Comparison of ENCODE assay signal across 19 cellular contexts in the genomic region with DNA sequence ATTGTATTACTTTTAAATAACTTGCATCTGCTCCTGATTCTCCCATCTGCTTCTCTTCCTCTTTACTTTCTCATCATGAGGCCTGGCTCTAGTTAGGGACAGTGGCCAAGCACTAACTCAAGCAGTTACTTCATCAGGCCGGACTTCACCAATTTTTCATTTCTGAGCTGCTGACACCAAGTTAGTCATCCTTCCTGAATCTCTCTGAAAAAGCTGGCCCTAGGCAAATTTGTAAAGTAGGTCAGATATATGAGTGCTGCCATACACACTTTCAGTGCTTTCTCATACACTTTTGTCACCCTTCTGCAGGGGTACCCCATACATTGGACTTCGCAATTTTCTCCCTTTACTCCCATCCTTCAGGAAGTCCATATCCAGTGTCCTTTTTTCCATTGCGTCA.
DNase-seq lines count a peak whose midpoint lies in the region; ATAC-seq, FAIRE-seq and TF ChIP-seq lines count a peak whose summit lies in the region.
"Had no signal": no experiment of that assay in that cellular context is flagged by ENCODE, and none has a peak within 500 bp of the region (broad histone marks: within the 10 kb centered on the region; RNA-seq: fewer than 3 reads in every experiment).

No MANE protein-coding gene starts in this region.

- in situ Hi-C loops in astrocyte of the cerebellum (cut with HindIII; ENCODE audit: low sequenced_read_pairs) (no loop called here), gastrocnemius medialis (cut with MboI; ENCODE audit: low sequenced_read_pairs in 4 of 4) (no loop called here)

- intact Hi-C loops in left lung (cut with DNase I) (no loop called here), gastrocnemius medialis (cut with DNase I; ENCODE audit: low total_unique reads) (no loop called here)

- H3K9me3 ChIP-seq in left lung (peaks cover 0 to 3% of the 10 kb centered on the region in 2 donors), gastrocnemius medialis (no peaks in the 10 kb centered on the region)
- H3K9me3 ChIP-seq: neutrophil, sigmoid colon had no signal

- peak; percentile 53 for ATAC-seq in left lung
- no peak for ATAC-seq in gastrocnemius medialis
- no peak for ATAC-seq in HG03378 (IDR thresholded peaks at IDR 0.05; ENCODE audit: unreplicated experiment)
- no peak for ATAC-seq in HG03565 (IDR thresholded peaks at IDR 0.05; ENCODE audit: unreplicated experiment)
- ATAC-seq in HG02970 (IDR thresholded peaks at IDR 0.05; ENCODE audit: low FRiP score, unreplicated experiment): no peak
- ATAC-seq: stimulated activated naive B cell treated with anti-CD40 and anti-IgM and Interleukin-4, amounts not matched to agents 10 μg/mL and 1 μg/mL and 100 μg/mL, for 72 hours had no signal

- no peaks in the 10 kb centered on the region for H3K4me1 ChIP-seq in left lung
- no peaks in the 10 kb centered on the region for H3K4me1 ChIP-seq in gastrocnemius medialis
- H3K4me1 ChIP-seq: sigmoid colon had no signal

- FAIRE-seq in HTR-8/SVneo (lab: Jason Lieb, UNC): peak; percentile 46
- FAIRE-seq: H1 had no signal

- H3K4me3 ChIP-seq in AG10803 (ENCODE audit: low read length): no peak overlapping the region
- no peak overlapping the region for H3K4me3 ChIP-seq in astrocyte of the cerebellum (ENCODE audit: low read depth, low read length)
- no peak overlapping the region for H3K4me3 ChIP-seq in left lung
- H3K4me3 ChIP-seq in gastrocnemius medialis: no peak overlapping the region
- H3K4me3 ChIP-seq: dorsolateral prefrontal cortex, sigmoid colon had no signal

- no peaks in the 10 kb centered on the region for H3K36me3 ChIP-seq in left lung
- no peaks in the 10 kb centered on the region for H3K36me3 ChIP-seq in gastrocnemius medialis
- H3K36me3 ChIP-seq: neutrophil, sigmoid colon had no signal

- no peaks in the 10 kb centered on the region for H3K27me3 ChIP-seq in left lung
- no peaks in the 10 kb centered on the region for H3K27me3 ChIP-seq in gastrocnemius medialis
- H3K27me3 ChIP-seq: neutrophil, sigmoid colon had no signal

- DNase-seq in AG10803 (ENCODE audit: low read depth) (peak; percentile 76), HTR-8/SVneo (ENCODE audit: insufficient read length, low spot score) (peak; percentile 13), astrocyte of the cerebellum (ENCODE audit: low read depth) (peak; percentile 39), left lung (no peak), gastrocnemius medialis (no peak)
- DNase-seq: activated T-cell treated with anti-CD3 and anti-CD28 coated beads, Interleukin-2, amount 50 U/mL, for 48 hours; amygdala; dorsolateral prefrontal cortex; NCI-H1694 treated with DMSO at 0.1 percent for 48 hours; NCI-H748 treated with DMSO at 0.1 percent for 48 hours; SIG-M5; sigmoid colon; stimulated activated naive B cell treated with anti-CD40 and anti-IgM and Interleukin-4, amounts not matched to agents 10 μg/mL and 1 μg/mL and 100 μg/mL, for 72 hours had no signal

- TF ChIP-seq POLR2A in gastrocnemius medialis (IDR thresholded peaks at IDR 0.05): no peak

- no peak for TF ChIP-seq CTCF in AG10803 (conservative IDR thresholded peaks at IDR 0.05; ENCODE audit: low read length)
- no peak for TF ChIP-seq CTCF in astrocyte of the cerebellum (IDR thresholded peaks at IDR 0.05; ENCODE audit: low read depth, low read length, missing control alignments)
- no peak for TF ChIP-seq CTCF in left lung (IDR thresholded peaks at IDR 0.05)
- no peak for TF ChIP-seq CTCF in gastrocnemius medialis (IDR thresholded peaks at IDR 0.05 in 4 of 5, conservative IDR thresholded peaks at IDR 0.05 in 1 of 5)

- H3K27ac ChIP-seq in left lung (no peak overlapping the region), gastrocnemius medialis (no peak overlapping the region)
- H3K27ac ChIP-seq: dorsolateral prefrontal cortex, KMS-11, neutrophil had no signal

Comparison
In these comparisons a context has a peak if more than half of its experiments do, and no peak if none do; other contexts are left out.
1. DNase-seq: peak in AG10803 (single experiment), HTR-8/SVneo (single experiment) and astrocyte of the cerebellum (single experiment); none in left lung (0 of 2) and gastrocnemius medialis (0 of 2).